25 cellular contexts compared by ENCODE assay signal in the genomic region with DNA sequence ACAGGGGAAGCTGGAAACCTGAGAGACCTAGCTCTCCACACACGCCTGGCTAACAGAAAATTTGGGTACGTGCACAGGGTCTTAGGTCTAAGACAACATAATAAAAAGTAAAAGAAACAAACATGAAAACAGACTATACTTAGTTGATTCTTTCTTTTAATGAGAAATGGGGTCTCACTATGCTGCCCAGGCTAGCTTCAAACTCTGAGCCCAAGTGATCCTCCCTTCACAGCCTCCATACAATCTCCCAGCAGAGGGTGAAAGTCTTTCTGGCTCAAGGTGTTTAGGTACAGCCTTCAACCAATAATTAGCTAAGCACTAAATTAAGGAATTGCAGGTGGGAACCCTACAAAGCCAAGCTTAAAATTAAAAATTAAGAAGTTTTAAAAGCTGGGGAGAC.
"Had no signal": no experiment of that assay in that cellular context is flagged by ENCODE, and none has a peak within 500 bp of the region (broad histone marks: within the 10 kb centered on the region; RNA-seq: fewer than 3 reads in every experiment).

No MANE protein-coding gene starts in this region.

- H3K4me3 Mint-ChIP-seq: naive thymus-derived CD4-positive, alpha-beta T cell; natural killer cell treated with Interleukin-12 subunit alpha and Interleukin-12 subunit beta and Interleukin-15 and Interleukin-18, amount 100 ng/mL, for 72 hours; stimulated activated effector memory CD8-positive, alpha-beta T cell treated with anti-CD3 and anti-CD28 coated beads, Interleukin-12 subunit alpha, Interleukin-12 subunit beta, amount 100 ng/mL, for 72 hours; stimulated activated naive CD8-positive, alpha-beta T cell treated with anti-CD3 and anti-CD28 coated beads, Interleukin-15, amount 100 ng/mL, for 72 hours; type B pancreatic cell had no signal

- H3K27ac Mint-ChIP-seq: natural killer cell treated with Interleukin-12 subunit alpha and Interleukin-12 subunit beta and Interleukin-15 and Interleukin-18, amount 100 ng/mL, for 72 hours; stimulated activated effector memory CD8-positive, alpha-beta T cell treated with anti-CD3 and anti-CD28 coated beads, Interleukin-12 subunit alpha, Interleukin-12 subunit beta, amount 100 ng/mL, for 72 hours; stimulated activated naive CD8-positive, alpha-beta T cell treated with anti-CD3 and anti-CD28 coated beads, Interleukin-15, amount 100 ng/mL, for 72 hours; type B pancreatic cell had no signal

- H3K27ac ChIP-seq: hepatocyte, left ventricle myocardium inferior, pancreas, prostate gland, sigmoid colon, spleen, tibial nerve, uterus had no signal

- FAIRE-seq: pancreas, small intestine had no signal

- H3K36me3 ChIP-seq: pancreas, prostate gland, uterus had no signal

- H3K27me3 Mint-ChIP-seq: naive thymus-derived CD4-positive, alpha-beta T cell; natural killer cell treated with Interleukin-12 subunit alpha and Interleukin-12 subunit beta and Interleukin-15 and Interleukin-18, amount 100 ng/mL, for 72 hours; stimulated activated naive CD8-positive, alpha-beta T cell treated with anti-CD3 and anti-CD28 coated beads, Interleukin-15, amount 100 ng/mL, for 72 hours; type B pancreatic cell had no signal

- DNase-seq: islet precursor cell; left ventricle myocardium inferior; mesendoderm; midbrain; mucosa of descending colon; naive thymus-derived CD4-positive, alpha-beta T cell; pancreas; posterior cingulate gyrus; retina; right cardiac atrium; sigmoid colon; small intestine; spleen; stimulated activated CD4-positive, alpha-beta T cell treated with anti-CD3 and anti-CD28 coated beads, Interleukin-4, amount 100 ng/mL, for 24 hours; stimulated activated naive CD4-positive, alpha-beta T cell treated with Interleukin-2 at 50 U/mL for 16 hours; stimulated activated naive CD8-positive, alpha-beta T cell treated with anti-CD3 and anti-CD28 coated beads, Interleukin-15, amount 100 ng/mL, for 72 hours; substantia nigra; uterus had no signal

- H3K4me3 ChIP-seq: hepatocyte, left ventricle myocardium inferior, lung, mucosa of descending colon, pancreas, prostate gland, sigmoid colon, spleen, tibial nerve, uterus had no signal

- H3K4me1 ChIP-seq: left ventricle myocardium inferior, pancreas, prostate gland, sigmoid colon, uterus had no signal

- H2AFZ ChIP-seq: hepatocyte had no signal

- H3K4me1 Mint-ChIP-seq: stimulated activated effector memory CD8-positive, alpha-beta T cell treated with anti-CD3 and anti-CD28 coated beads, Interleukin-12 subunit alpha, Interleukin-12 subunit beta, amount 100 ng/mL, for 72 hours; stimulated activated naive CD8-positive, alpha-beta T cell treated with anti-CD3 and anti-CD28 coated beads, Interleukin-15, amount 100 ng/mL, for 72 hours had no signal

- ATAC-seq: mucosa of descending colon; naive thymus-derived CD4-positive, alpha-beta T cell; natural killer cell treated with Interleukin-12 subunit alpha and Interleukin-12 subunit beta and Interleukin-15 and Interleukin-18, amount 100 ng/mL, for 72 hours; pancreas; right cardiac atrium; stimulated activated effector memory CD8-positive, alpha-beta T cell treated with anti-CD3 and anti-CD28 coated beads, Interleukin-12 subunit alpha, Interleukin-12 subunit beta, amount 100 ng/mL, for 72 hours; stimulated activated naive CD8-positive, alpha-beta T cell treated with anti-CD3 and anti-CD28 coated beads, Interleukin-15, amount 100 ng/mL, for 72 hours had no signal

- H3K27me3 ChIP-seq: hepatocyte, pancreas, sigmoid colon, spleen, tibial nerve, uterus had no signal

- H3K4me2 ChIP-seq: hepatocyte had no signal

- H3K9me3 ChIP-seq: pancreas, prostate gland had no signal
